Comparison of ENCODE assay signal across 1 cellular context in the genomic region with DNA sequence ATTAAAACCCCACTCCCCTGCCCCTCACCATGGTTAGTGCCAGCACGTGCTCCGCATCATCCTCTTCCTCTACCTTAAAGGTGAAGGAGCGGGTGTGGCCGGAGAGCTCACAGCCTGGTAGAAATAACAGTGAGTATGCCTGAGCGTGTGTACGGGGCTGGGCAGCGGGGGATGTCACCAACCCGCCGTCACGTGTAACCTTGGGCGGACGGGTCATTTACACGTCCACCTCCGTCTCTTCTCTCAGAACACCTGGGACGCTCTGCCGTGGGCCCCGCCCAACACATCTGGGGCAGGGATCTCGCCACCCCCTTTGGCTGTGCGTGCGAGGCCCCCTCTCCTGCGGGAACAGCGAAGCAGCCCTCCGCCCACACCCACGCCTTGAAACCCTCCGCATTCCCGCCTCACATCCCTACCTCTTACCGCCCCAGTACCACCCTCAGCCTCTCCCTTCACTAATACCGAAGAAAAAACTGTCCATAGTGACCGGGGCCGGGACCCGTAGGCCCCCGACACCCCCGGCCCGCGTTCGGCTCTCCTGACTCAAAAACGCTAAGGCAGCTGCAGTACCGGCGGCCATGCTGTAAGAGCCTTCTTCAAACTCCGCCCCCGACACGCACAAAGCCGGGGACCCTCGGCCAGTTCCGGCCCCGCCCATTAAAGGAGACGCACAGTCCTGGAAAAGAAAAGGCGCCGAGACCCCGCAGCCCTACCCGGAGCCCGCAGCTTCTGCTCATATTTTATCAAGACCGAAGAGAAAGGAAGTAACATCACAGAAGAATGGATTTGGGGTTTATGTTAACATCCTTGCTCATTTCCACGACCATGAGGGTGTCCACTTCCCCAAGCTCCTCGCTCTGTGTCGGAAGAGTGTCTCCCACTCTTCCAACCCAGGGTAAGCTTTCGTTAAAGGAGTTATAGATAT.
TF ChIP-seq lines count a peak whose summit lies in the region.

A gene with protein sequence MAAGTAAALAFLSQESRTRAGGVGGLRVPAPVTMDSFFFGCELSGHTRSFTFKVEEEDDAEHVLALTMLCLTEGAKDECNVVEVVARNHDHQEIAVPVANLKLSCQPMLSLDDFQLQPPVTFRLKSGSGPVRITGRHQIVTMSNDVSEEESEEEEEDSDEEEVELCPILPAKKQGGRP (minus strand): TSS at position 636 of the 925 bp plus-strand sequence. CDS start 56 bp downstream, at position 580.

TF ChIP-seq in K562, 482 proteins besides CTCF, POLR2A, EP300 and RAD21 (continued from another document and continues in another):
- TF ChIP-seq RBM22 (IDR thresholded peaks at IDR 0.05; ENCODE audit: low read depth, low read length, poor library complexity, severe bottlenecking) (peak; percentile 78), ETV5 (CRISPR knock-in tag; IDR thresholded peaks at IDR 0.05; ENCODE audit: low read depth) (peak; percentile 44), NFIC (IDR thresholded peaks at IDR 0.05) (0 out of 2 replicates have a peak, but pooled peaks have one; percentile 15), TOE1 (IDR thresholded peaks at IDR 0.05; ENCODE audit: borderline replicate concordance) (peak; percentile 63; the same call in 1 of the 2 replicates), TOE1 (CRISPR knock-in tag; IDR thresholded peaks at IDR 0.05; ENCODE audit: borderline replicate concordance, low read depth) (no peak), YY1 (IDR thresholded peaks at IDR 0.05; ENCODE audit: borderline replicate concordance in 1 of 3, control insufficient read depth in 1 of 3, extremely low read depth in 1 of 3, insufficient read depth in 3 of 3, insufficient read length in 1 of 3, insufficient replicate concordance in 2 of 3, low read depth in 1 of 3, low read length in 2 of 3) (peak; percentile 50 to 94 (median 92)), ZKSCAN1 (IDR thresholded peaks at IDR 0.05; ENCODE audit: low read depth, low read length) (no peak), ATF1 (CRISPR knock-in tag; IDR thresholded peaks at IDR 0.05) (0 out of 2 replicates have a peak, but pooled peaks have one; percentile 25), ATF1 (tag; IDR thresholded peaks at IDR 0.05) (peak; percentile 92), MAZ (CRISPR knock-in tag; conservative IDR thresholded peaks at IDR 0.05 in 1 of 2, IDR thresholded peaks at IDR 0.05 in 1 of 2) (peak; percentile 26 to 75; a peak in 3 of 4 replicates), ELF1 (tag; IDR thresholded peaks at IDR 0.05) (peak; percentile 58), ETV1 (tag; conservative IDR thresholded peaks at IDR 0.05; ENCODE audit: low read depth) (peak; percentile 59), TBP (optimal IDR thresholded peaks at IDR 0.05; ENCODE audit: low read depth, low read length) (peak; percentile 56), ZC3H11A (IDR thresholded peaks at IDR 0.05; ENCODE audit: low read depth, low read length) (no peak), HDAC1 (IDR thresholded peaks at IDR 0.05) (peak in 1 of 2 experiments; percentile 90; a peak in 2 of 4 replicates), CXXC5 (CRISPR knock-in tag; IDR thresholded peaks at IDR 0.05) (0 out of 2 replicates have a peak, but pooled peaks have one; percentile 23), MTA1 (IDR thresholded peaks at IDR 0.05; ENCODE audit: borderline replicate concordance) (peak; percentile 94), HCFC1 (IDR thresholded peaks at IDR 0.05; ENCODE audit: low read depth, low read length) (peak; percentile 69), SRF (CRISPR knock-in tag; IDR thresholded peaks at IDR 0.05) (peak in 1 of 2 experiments; percentile 25; a peak in 1 of 4 replicates), HDAC2 (IDR thresholded peaks at IDR 0.05) (peak; percentile 67; the same call in 1 of the 2 replicates), SIN3A (IDR thresholded peaks at IDR 0.05; ENCODE audit: borderline replicate concordance in 2 of 2, control insufficient read depth in 1 of 2, low read depth in 2 of 2, low read length in 2 of 2) (peak; percentile 46 to 60; a peak in 2 of 4 replicates), SIN3B (IDR thresholded peaks at IDR 0.05; ENCODE audit: low read depth) (peak; percentile 97), BRD9 (IDR thresholded peaks at IDR 0.05; ENCODE audit: low read depth, partially characterized antibody) (no peak), CREB1 (IDR thresholded peaks at IDR 0.05) (peak; percentile 92), CREB1 (CRISPR knock-in tag; IDR thresholded peaks at IDR 0.05) (peak; percentile 81), ESRRA (IDR thresholded peaks at IDR 0.05; ENCODE audit: borderline replicate concordance, low read depth) (0 out of 2 replicates have a peak, but pooled peaks have one; percentile 11), DIDO1 (tag; IDR thresholded peaks at IDR 0.05; ENCODE audit: low read depth) (0 out of 2 replicates have a peak, but pooled peaks have one; percentile 32)
- TF ChIP-seq, protein P1, sequence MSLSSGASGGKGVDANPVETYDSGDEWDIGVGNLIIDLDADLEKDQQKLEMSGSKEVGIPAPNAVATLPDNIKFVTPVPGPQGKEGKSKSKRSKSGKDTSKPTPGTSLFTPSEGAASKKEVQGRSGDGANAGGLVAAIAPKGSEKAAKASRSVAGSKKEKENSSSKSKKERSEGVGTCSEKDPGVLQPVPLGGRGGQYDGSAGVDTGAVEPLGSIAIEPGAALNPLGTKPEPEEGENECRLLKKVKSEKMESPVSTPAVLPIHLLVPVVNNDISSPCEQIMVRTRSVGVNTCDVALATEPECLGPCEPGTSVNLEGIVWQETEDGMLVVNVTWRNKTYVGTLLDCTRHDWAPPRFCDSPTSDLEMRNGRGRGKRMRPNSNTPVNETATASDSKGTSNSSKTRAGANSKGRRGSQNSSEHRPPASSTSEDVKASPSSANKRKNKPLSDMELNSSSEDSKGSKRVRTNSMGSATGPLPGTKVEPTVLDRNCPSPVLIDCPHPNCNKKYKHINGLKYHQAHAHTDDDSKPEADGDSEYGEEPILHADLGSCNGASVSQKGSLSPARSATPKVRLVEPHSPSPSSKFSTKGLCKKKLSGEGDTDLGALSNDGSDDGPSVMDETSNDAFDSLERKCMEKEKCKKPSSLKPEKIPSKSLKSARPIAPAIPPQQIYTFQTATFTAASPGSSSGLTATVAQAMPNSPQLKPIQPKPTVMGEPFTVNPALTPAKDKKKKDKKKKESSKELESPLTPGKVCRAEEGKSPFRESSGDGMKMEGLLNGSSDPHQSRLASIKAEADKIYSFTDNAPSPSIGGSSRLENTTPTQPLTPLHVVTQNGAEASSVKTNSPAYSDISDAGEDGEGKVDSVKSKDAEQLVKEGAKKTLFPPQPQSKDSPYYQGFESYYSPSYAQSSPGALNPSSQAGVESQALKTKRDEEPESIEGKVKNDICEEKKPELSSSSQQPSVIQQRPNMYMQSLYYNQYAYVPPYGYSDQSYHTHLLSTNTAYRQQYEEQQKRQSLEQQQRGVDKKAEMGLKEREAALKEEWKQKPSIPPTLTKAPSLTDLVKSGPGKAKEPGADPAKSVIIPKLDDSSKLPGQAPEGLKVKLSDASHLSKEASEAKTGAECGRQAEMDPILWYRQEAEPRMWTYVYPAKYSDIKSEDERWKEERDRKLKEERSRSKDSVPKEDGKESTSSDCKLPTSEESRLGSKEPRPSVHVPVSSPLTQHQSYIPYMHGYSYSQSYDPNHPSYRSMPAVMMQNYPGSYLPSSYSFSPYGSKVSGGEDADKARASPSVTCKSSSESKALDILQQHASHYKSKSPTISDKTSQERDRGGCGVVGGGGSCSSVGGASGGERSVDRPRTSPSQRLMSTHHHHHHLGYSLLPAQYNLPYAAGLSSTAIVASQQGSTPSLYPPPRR (CRISPR knock-in tag; IDR thresholded peaks at IDR 0.05; ENCODE audit: borderline replicate concordance), result no peak
- TF ChIP-seq, protein P2, sequence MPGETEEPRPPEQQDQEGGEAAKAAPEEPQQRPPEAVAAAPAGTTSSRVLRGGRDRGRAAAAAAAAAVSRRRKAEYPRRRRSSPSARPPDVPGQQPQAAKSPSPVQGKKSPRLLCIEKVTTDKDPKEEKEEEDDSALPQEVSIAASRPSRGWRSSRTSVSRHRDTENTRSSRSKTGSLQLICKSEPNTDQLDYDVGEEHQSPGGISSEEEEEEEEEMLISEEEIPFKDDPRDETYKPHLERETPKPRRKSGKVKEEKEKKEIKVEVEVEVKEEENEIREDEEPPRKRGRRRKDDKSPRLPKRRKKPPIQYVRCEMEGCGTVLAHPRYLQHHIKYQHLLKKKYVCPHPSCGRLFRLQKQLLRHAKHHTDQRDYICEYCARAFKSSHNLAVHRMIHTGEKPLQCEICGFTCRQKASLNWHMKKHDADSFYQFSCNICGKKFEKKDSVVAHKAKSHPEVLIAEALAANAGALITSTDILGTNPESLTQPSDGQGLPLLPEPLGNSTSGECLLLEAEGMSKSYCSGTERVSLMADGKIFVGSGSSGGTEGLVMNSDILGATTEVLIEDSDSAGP (CRISPR knock-in tag; IDR thresholded peaks at IDR 0.05), result peak; percentile 94
- TF ChIP-seq, protein P3, sequence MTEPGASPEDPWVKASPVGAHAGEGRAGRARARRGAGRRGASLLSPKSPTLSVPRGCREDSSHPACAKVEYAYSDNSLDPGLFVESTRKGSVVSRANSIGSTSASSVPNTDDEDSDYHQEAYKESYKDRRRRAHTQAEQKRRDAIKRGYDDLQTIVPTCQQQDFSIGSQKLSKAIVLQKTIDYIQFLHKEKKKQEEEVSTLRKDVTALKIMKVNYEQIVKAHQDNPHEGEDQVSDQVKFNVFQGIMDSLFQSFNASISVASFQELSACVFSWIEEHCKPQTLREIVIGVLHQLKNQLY (CRISPR knock-in tag; conservative IDR thresholded peaks at IDR 0.05), result no peak
- TF ChIP-seq, protein P4, sequence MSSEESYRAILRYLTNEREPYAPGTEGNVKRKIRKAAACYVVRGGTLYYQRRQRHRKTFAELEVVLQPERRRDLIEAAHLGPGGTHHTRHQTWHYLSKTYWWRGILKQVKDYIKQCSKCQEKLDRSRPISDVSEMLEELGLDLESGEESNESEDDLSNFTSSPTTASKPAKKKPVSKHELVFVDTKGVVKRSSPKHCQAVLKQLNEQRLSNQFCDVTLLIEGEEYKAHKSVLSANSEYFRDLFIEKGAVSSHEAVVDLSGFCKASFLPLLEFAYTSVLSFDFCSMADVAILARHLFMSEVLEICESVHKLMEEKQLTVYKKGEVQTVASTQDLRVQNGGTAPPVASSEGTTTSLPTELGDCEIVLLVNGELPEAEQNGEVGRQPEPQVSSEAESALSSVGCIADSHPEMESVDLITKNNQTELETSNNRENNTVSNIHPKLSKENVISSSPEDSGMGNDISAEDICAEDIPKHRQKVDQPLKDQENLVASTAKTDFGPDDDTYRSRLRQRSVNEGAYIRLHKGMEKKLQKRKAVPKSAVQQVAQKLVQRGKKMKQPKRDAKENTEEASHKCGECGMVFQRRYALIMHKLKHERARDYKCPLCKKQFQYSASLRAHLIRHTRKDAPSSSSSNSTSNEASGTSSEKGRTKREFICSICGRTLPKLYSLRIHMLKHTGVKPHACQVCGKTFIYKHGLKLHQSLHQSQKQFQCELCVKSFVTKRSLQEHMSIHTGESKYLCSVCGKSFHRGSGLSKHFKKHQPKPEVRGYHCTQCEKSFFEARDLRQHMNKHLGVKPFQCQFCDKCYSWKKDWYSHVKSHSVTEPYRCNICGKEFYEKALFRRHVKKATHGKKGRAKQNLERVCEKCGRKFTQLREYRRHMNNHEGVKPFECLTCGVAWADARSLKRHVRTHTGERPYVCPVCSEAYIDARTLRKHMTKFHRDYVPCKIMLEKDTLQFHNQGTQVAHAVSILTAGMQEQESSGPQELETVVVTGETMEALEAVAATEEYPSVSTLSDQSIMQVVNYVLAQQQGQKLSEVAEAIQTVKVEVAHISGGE (CRISPR knock-in tag; IDR thresholded peaks at IDR 0.05), result no peak
- TF ChIP-seq, protein P5, sequence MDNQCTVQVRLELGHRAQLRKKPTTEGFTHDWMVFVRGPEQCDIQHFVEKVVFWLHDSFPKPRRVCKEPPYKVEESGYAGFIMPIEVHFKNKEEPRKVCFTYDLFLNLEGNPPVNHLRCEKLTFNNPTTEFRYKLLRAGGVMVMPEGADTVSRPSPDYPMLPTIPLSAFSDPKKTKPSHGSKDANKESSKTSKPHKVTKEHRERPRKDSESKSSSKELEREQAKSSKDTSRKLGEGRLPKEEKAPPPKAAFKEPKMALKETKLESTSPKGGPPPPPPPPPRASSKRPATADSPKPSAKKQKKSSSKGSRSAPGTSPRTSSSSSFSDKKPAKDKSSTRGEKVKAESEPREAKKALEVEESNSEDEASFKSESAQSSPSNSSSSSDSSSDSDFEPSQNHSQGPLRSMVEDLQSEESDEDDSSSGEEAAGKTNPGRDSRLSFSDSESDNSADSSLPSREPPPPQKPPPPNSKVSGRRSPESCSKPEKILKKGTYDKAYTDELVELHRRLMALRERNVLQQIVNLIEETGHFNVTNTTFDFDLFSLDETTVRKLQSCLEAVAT (IDR thresholded peaks at IDR 0.05), result 0 out of 4 replicates have a peak, but pooled peaks of 1 of the 2 experiments have one; percentile 26
